8 cellular contexts compared by ENCODE assay signal in genomic region chr15:69160976-69161877, GRCh38. TPM values are rescaled to one million over a fixed set of nuclear protein-coding genes. Genes with fewer than 3 reads are reported as not detected.
A peak's percentile ranks its signal among the peaks of the same experiment; 100 is the strongest.
DNase-seq lines count a peak whose midpoint lies in the region; ATAC-seq, FAIRE-seq and TF ChIP-seq lines count a peak whose summit lies in the region.

No MANE protein-coding gene starts in this region.

- no peak for DNase-seq in D721Med (ENCODE audit: insufficient read length, low spot score)
- peak; percentile 11 for DNase-seq in Jurkat, Clone E6-1 (ENCODE audit: low read depth, low spot score)
- peak; percentile 80 for DNase-seq in chondrocyte (ENCODE audit: low spot score)
- DNase-seq in kidney glomerular epithelial cell (lab: John Stamatoyannopoulos, UW) = peak; percentile 18
- DNase-seq in stimulated activated CD4-positive, alpha-beta T cell treated with anti-CD3 and anti-CD28 coated beads, Interleukin-12 subunit alpha, Interleukin-12 subunit beta, amount 100 ng/mL, for 4 hours = peak; percentile 15
- no peak for DNase-seq in RCC 7860 (ENCODE audit: low spot score)

- H3K36me3 Mint-ChIP-seq in chondrocyte (ENCODE audit: low read depth) = no peaks in the 10 kb centered on the region

- H3K27me3 Mint-ChIP-seq in chondrocyte (ENCODE audit: low read depth) = no peaks in the 10 kb centered on the region

- H3K4me3 ChIP-seq in Jurkat, Clone E6-1 (ENCODE audit: low read length) = peak overlapping the region; percentile 75
- H3K4me3 ChIP-seq in WI38 (ENCODE audit: low read depth, low read length) = peak overlapping the region; percentile 94

- H3K9me3 Mint-ChIP-seq in chondrocyte (ENCODE audit: low read depth) = no peaks in the 10 kb centered on the region

- no peak for ATAC-seq in HG02884 (IDR thresholded peaks at IDR 0.05; ENCODE audit: unreplicated experiment)

- H3K4me3 Mint-ChIP-seq in chondrocyte (ENCODE audit: unreplicated experiment) = peak overlapping the region; percentile 97

- peaks cover 11% of the 10 kb centered on the region for H3K4me1 Mint-ChIP-seq in chondrocyte (ENCODE audit: low read depth)

- peak; percentile 43 for TF ChIP-seq CTCF in D721Med (IDR thresholded peaks at IDR 0.05; ENCODE audit: insufficient read depth, missing control alignments)
- no peak for TF ChIP-seq CTCF in WI38 (IDR thresholded peaks at IDR 0.05; ENCODE audit: low read depth, low read length)
- TF ChIP-seq CTCF in chondrocyte (IDR thresholded peaks at IDR 0.05) = peak; percentile 68

- H3K27ac Mint-ChIP-seq in chondrocyte (ENCODE audit: unreplicated experiment) = peak overlapping the region; percentile 85

- FAIRE-seq in D721Med (lab: Jason Lieb, UNC) (no peak), RCC 7860 (lab: Jason Lieb, UNC) (no peak)

RNA-seq across cellular contexts. Expression of gene GLCE, which starts 0.8 kb away (rescaled TPM):
- 8.0 TPM for polyA plus RNA-seq in Jurkat, Clone E6-1 (2012; ENCODE audit: insufficient read depth, insufficient read length)
- 9.9 to 19.0 TPM (median 11.4 TPM) in 3 replicates for total RNA-seq in chondrocyte

Comparison
In these comparisons a context has a peak if more than half of its experiments do, and no peak if none do; other contexts are left out.
1. DNase-seq: peak in Jurkat, Clone E6-1 (single experiment), chondrocyte (single experiment), kidney glomerular epithelial cell (single experiment) and stimulated activated CD4-positive, alpha-beta T cell treated with anti-CD3 and anti-CD28 coated beads, Interleukin-12 subunit alpha, Interleukin-12 subunit beta, amount 100 ng/mL, for 4 hours (single experiment); none in D721Med (single experiment) and RCC 7860 (single experiment).